In genomic region chr3:58214484-58215316, GRCh38 we compare ENCODE assay signal across 8 cellular contexts. TPM values are rescaled to one million over a fixed set of nuclear protein-coding genes. Genes with fewer than 3 reads are reported as not detected.
DNase-seq lines count a peak whose midpoint lies in the region; ATAC-seq, FAIRE-seq and TF ChIP-seq lines count a peak whose summit lies in the region.

No MANE protein-coding gene starts in this region.

- TF ChIP-seq EP300 in H1 (IDR thresholded peaks at IDR 0.05; ENCODE audit: borderline replicate concordance in 1 of 2, low read depth in 2 of 2, low read length in 2 of 2) = no peak

- H4K91ac ChIP-seq in H1 (replicated peaks; ENCODE audit: insufficient read length, low read length) = no peak overlapping the region

- no peak overlapping the region for H4K8ac ChIP-seq in H1 (ENCODE audit: extremely low read depth, insufficient read depth, low read length)

- peaks cover 47% of the 10 kb centered on the region for H3K4me1 Mint-ChIP-seq in stimulated activated naive CD8-positive, alpha-beta T cell treated with anti-CD3 and anti-CD28 coated beads, Interleukin-15, amount 100 ng/mL, for 72 hours

- no peak overlapping the region for H2AK5ac ChIP-seq in H1 (ENCODE audit: low read depth, low read length)

- DNase-seq in activated CD8-positive, alpha-beta memory T cell treated with anti-CD3 and anti-CD28 coated beads for 24 hours = peak; percentile 62
- no peak for DNase-seq in activated CD8-positive, alpha-beta memory T cell treated with anti-CD3 and anti-CD28 coated beads, Interleukin-2, amount 50 U/mL, for 4 hours
- peak; percentile 23 for DNase-seq in NCI-H69 (lab: John Stamatoyannopoulos, UW)
- no peak for DNase-seq in H1 (ENCODE audit: low read depth in 1 of 2, low spot score in 2 of 2)
- peak; percentile 62 to 84 for DNase-seq in stimulated activated naive CD8-positive, alpha-beta T cell treated with anti-CD3 and anti-CD28 coated beads, Interleukin-15, amount 100 ng/mL, for 72 hours
- no peak for DNase-seq in NCI-H2029 treated with DMSO at 0.1 percent for 48 hours (lab: John Stamatoyannopoulos, UW)
- no peak for DNase-seq in dorsolateral prefrontal cortex

- POLR2A ChIA-PET in H1 (lab: Charles Lee; ENCODE audit: partially characterized antibody) = interaction anchor here (0.8 to 1.1 kb wide), 2 partner anchors 9 to 14 kb away, joined by 3 read pairs; no protein-coding TSS in a partner anchor

- ATAC-seq in HG02623 (IDR thresholded peaks at IDR 0.05; ENCODE audit: unreplicated experiment) = peak; percentile 72
- peak; percentile 98 for ATAC-seq in stimulated activated naive CD8-positive, alpha-beta T cell treated with anti-CD3 and anti-CD28 coated beads, Interleukin-15, amount 100 ng/mL, for 72 hours

- H3K36me3 ChIP-seq in H1 (ENCODE audit: control insufficient read depth in 2 of 4, insufficient read depth in 4 of 4, low read length in 3 of 4) = no peaks in the 10 kb centered on the region

- no peak overlapping the region for H3K14ac ChIP-seq in H1 (ENCODE audit: insufficient read length)

- H3K4me3 ChIP-seq in H1 (ENCODE audit: extremely low read depth in 1 of 4, insufficient read depth in 2 of 4, low read depth in 3 of 4, low read length in 4 of 4) (no peak overlapping the region), dorsolateral prefrontal cortex (no peak overlapping the region)

- H3K4ac ChIP-seq in H1 (replicated peaks; ENCODE audit: insufficient read length, low read depth, low read length) = no peak overlapping the region

- no peak overlapping the region for H2BK120ac ChIP-seq in H1 (replicated peaks; ENCODE audit: low read depth, low read length)

- no peaks in the 10 kb centered on the region for H3K9me3 ChIP-seq in H1 (ENCODE audit: insufficient read depth in 2 of 2, low read depth in 1 of 2, low read length in 1 of 2)

- no peaks in the 10 kb centered on the region for H3K79me2 ChIP-seq in H1 (ENCODE audit: control insufficient read depth in 1 of 2, insufficient read depth in 2 of 2, low read length in 2 of 2)

- no peak overlapping the region for H3K23ac ChIP-seq in H1 (ENCODE audit: insufficient read length)

- no peak overlapping the region for H2BK15ac ChIP-seq in H1 (ENCODE audit: low read length)

- no peak for TF ChIP-seq POLR2A in H1 (IDR thresholded peaks at IDR 0.05; ENCODE audit: control extremely low read depth in 1 of 2, low read depth in 2 of 2, low read length in 2 of 2)

- no peak overlapping the region for H3K18ac ChIP-seq in H1 (ENCODE audit: extremely low read depth, low read length)

- H2AFZ ChIP-seq in H1 (ENCODE audit: low read length) = no peak overlapping the region

- H4K5ac ChIP-seq in H1 (ENCODE audit: insufficient read length, low read depth, low read length) = no peak overlapping the region

- CTCF ChIA-PET in H1 (lab: Charles Lee; ENCODE audit: partially characterized antibody) = interaction anchor here (1.1 to 10.5 kb wide), 11 partner anchors 9 to 88 kb away, joined by 3 to 128 read pairs (median 5); partner anchors contain the start of genes HTD2 and RPP14

- H3K27ac ChIP-seq in H1 (ENCODE audit: low read depth, low read length) (no peak overlapping the region), dorsolateral prefrontal cortex (no peak overlapping the region)

- peak; percentile 39 for FAIRE-seq in H1 (lab: Jason Lieb, UNC)

- no peak overlapping the region for H3K56ac ChIP-seq in H1 (replicated peaks; ENCODE audit: insufficient read length, low read depth, low read length)

- 81% methylated on average over 7 of the region's 7 CpGs; no CpG with 5 or more reads in 1 of the 2 experiments for WGBS in H1 (ENCODE audit: extremely low coverage in 1 of 2, insufficient coverage in 1 of 2, insufficient read length in 1 of 2, insufficient replicate concordance in 2 of 2, low coverage in 1 of 2, low lambda C conversion rate in 2 of 2, missing lambda C conversion rate in 1 of 2), 2 experiments

- H3K79me1 ChIP-seq in H1 (ENCODE audit: low read depth, low read length) = no peaks in the 10 kb centered on the region

- no peak overlapping the region for H3K9ac ChIP-seq in H1 (replicated peaks in 1 of 4; ENCODE audit: extremely low read depth in 1 of 4, low read depth in 3 of 4, low read length in 3 of 4)

- H3K9me3 Mint-ChIP-seq in stimulated activated naive CD8-positive, alpha-beta T cell treated with anti-CD3 and anti-CD28 coated beads, Interleukin-15, amount 100 ng/mL, for 72 hours = no peaks in the 10 kb centered on the region

- peaks cover 0 to 3% (median 0%) of the 10 kb centered on the region in 4 experiments; a peak in 1 of 7 replicates for H3K27me3 ChIP-seq in H1 (replicated peaks in 1 of 4; ENCODE audit: control insufficient read depth in 3 of 4, extremely low read depth in 1 of 4, insufficient read depth in 3 of 4, low read length in 3 of 4)
- H3K27me3 ChIP-seq in dorsolateral prefrontal cortex = no peaks in the 10 kb centered on the region

- no peak overlapping the region for H2BK20ac ChIP-seq in H1 (ENCODE audit: low read length)

- peak overlapping the region; percentile 75 to 92 for H3K27ac Mint-ChIP-seq in stimulated activated naive CD8-positive, alpha-beta T cell treated with anti-CD3 and anti-CD28 coated beads, Interleukin-15, amount 100 ng/mL, for 72 hours

- no peaks in the 10 kb centered on the region; the same call in 1 of the 2 replicates for H3K23me2 ChIP-seq in H1 (ENCODE audit: low read depth, low read length)

- peak overlapping the region; percentile 49 to 63 for H3K4me3 Mint-ChIP-seq in stimulated activated naive CD8-positive, alpha-beta T cell treated with anti-CD3 and anti-CD28 coated beads, Interleukin-15, amount 100 ng/mL, for 72 hours

- H3K27me3 Mint-ChIP-seq in stimulated activated naive CD8-positive, alpha-beta T cell treated with anti-CD3 and anti-CD28 coated beads, Interleukin-15, amount 100 ng/mL, for 72 hours = peaks cover 38% of the 10 kb centered on the region

- H2BK5ac ChIP-seq in H1 (ENCODE audit: low read depth, low read length) = no peak overlapping the region

- TF ChIP-seq CTCF in H1 (IDR thresholded peaks at IDR 0.05; ENCODE audit: control extremely low read depth in 1 of 3, insufficient read depth in 1 of 3, low read depth in 1 of 3, low read length in 3 of 3) (peak; percentile 10 to 45 (median 23); a peak in 2 of 4 replicates), dorsolateral prefrontal cortex (IDR thresholded peaks at IDR 0.05 in 54 of 56, conservative IDR thresholded peaks at IDR 0.05 in 2 of 56; ENCODE audit: low read depth in 1 of 56, partially characterized antibody in 56 of 56) (no peak)

- H3K4me1 ChIP-seq in H1 (replicated peaks in 1 of 4; ENCODE audit: control insufficient read depth in 3 of 4, insufficient read depth in 4 of 4, low read length in 3 of 4) = peaks cover 0 to 3% (median under 1%) of the 10 kb centered on the region in 4 experiments; a peak in 3 of 7 replicates

- H3K4me2 ChIP-seq in H1 (ENCODE audit: insufficient read depth in 1 of 2, low read depth in 2 of 2, low read length in 2 of 2) = no peak overlapping the region

- no peak overlapping the region for H2BK12ac ChIP-seq in H1 (ENCODE audit: low read depth, low read length)

- no peaks in the 10 kb centered on the region for H4K20me1 ChIP-seq in H1 (replicated peaks in 1 of 2; ENCODE audit: control insufficient read depth in 1 of 2, insufficient read depth in 2 of 2, low read length in 2 of 2)

- intact Hi-C loops in dorsolateral prefrontal cortex (cut with DNase I) = loop anchor here (5.0 to 10.0 kb wide), 2 partner anchors 207 to 320 kb away; partner anchors contain the start of genes ACOX2 (in 1 of the 2) and FLNB (in 1 of the 2)

- TF ChIP-seq RAD21 in H1 (IDR thresholded peaks at IDR 0.05 in 1 of 2, conservative IDR thresholded peaks at IDR 0.05 in 1 of 2; ENCODE audit: low read depth in 2 of 2, low read length in 2 of 2) = no peak

TF ChIP-seq in H1, 55 proteins besides CTCF, POLR2A, EP300 and RAD21 (continues in another document):
- TF ChIP-seq KDM1A (IDR thresholded peaks at IDR 0.05; ENCODE audit: borderline replicate concordance, low read length) (no peak), ASH2L (IDR thresholded peaks at IDR 0.05; ENCODE audit: low read length) (no peak), POLR2AphosphoS5 (IDR thresholded peaks at IDR 0.05; ENCODE audit: low read depth, low read length) (no peak), BCL11A (IDR thresholded peaks at IDR 0.05; ENCODE audit: low read depth in 2 of 2, low read length in 2 of 2) (no peak), SAP30 (IDR thresholded peaks at IDR 0.05; ENCODE audit: insufficient read depth, insufficient replicate concordance, low read length) (no peak), KDM4A (IDR thresholded peaks at IDR 0.05; ENCODE audit: low read depth, low read length, severe bottlenecking) (no peak), CHD1 (IDR thresholded peaks at IDR 0.05; ENCODE audit: low read depth, low read length) (no peak), SIN3A (conservative IDR thresholded peaks at IDR 0.05 in 1 of 2, IDR thresholded peaks at IDR 0.05 in 1 of 2; ENCODE audit: low read depth in 1 of 2, low read length in 2 of 2) (no peak), TEAD4 (IDR thresholded peaks at IDR 0.05; ENCODE audit: low read depth, low read length) (no peak), JUN (IDR thresholded peaks at IDR 0.05; ENCODE audit: low read depth, low read length) (no peak), CBX8 (IDR thresholded peaks at IDR 0.05; ENCODE audit: borderline replicate concordance, low read depth, low read length) (no peak), BACH1 (IDR thresholded peaks at IDR 0.05; ENCODE audit: low read length) (no peak)

RNA-seq across cellular contexts. Expression of gene DNASE1L3, which starts 3.9 kb away (rescaled TPM):
- not detected in 2 replicates for total RNA-seq in H1 (2021; fragmentation: NEBNext Ultra II Directional; extraction: Animal tissue kit (Norgen Biotek cat#: 25700))
- not detected in 2 replicates for polyA plus RNA-seq in H1 (2011; rRNA removed)
- polyA plus RNA-seq in H1 (2011; cell fraction: cytosol; rRNA removed) = not detected
- polyA plus RNA-seq in H1 (2011; cell fraction: nucleus; rRNA removed) = not detected
- not detected in 4 replicates for polyA plus RNA-seq in H1 (2012, experiment 1 of 2)
- polyA plus RNA-seq in H1 (2012, experiment 2 of 2) = not detected
- not detected for polyA plus RNA-seq in H1 (2013, experiment 1 of 2)
- not detected for polyA plus RNA-seq in H1 (2013, experiment 2 of 2)
- not detected in 2 replicates for polyA minus RNA-seq in H1 (2011; rRNA and poly(A)+ RNA removed)
- not detected for polyA minus RNA-seq in H1 (2011; cell fraction: cytosol; rRNA and poly(A)+ RNA removed)
- not detected for polyA minus RNA-seq in H1 (2011; cell fraction: nucleus; rRNA and poly(A)+ RNA removed)
- total RNA-seq in dorsolateral prefrontal cortex = 1 to 10 TPM in 7 of 120 experiments, under 1 TPM in 5, not detected in 108; 0.23 to 2.8 (median 1.1) TPM

RNA-seq across cellular contexts. Expression of gene ABHD6, which starts 22.9 kb away (rescaled TPM):
- 5.9 and 6.3 TPM in 2 replicates for total RNA-seq in H1 (2021; fragmentation: NEBNext Ultra II Directional; extraction: Animal tissue kit (Norgen Biotek cat#: 25700))
- 6.6 and 9.6 TPM in 2 replicates for polyA plus RNA-seq in H1 (2011; rRNA removed)
- 8.3 TPM for polyA plus RNA-seq in H1 (2011; cell fraction: cytosol; rRNA removed)
- 8.9 TPM for polyA plus RNA-seq in H1 (2011; cell fraction: nucleus; rRNA removed)
- 3.7 to 5.0 TPM (median 4.9 TPM) in 4 replicates for polyA plus RNA-seq in H1 (2012, experiment 1 of 2)
- polyA plus RNA-seq in H1 (2012, experiment 2 of 2) = 5.3 TPM
- polyA plus RNA-seq in H1 (2013, experiment 1 of 2) = 4.9 TPM
- 7.0 TPM for polyA plus RNA-seq in H1 (2013, experiment 2 of 2)
- 14.2 and 17.0 TPM in 2 replicates for polyA minus RNA-seq in H1 (2011; rRNA and poly(A)+ RNA removed)
- 6.9 TPM for polyA minus RNA-seq in H1 (2011; cell fraction: cytosol; rRNA and poly(A)+ RNA removed)
- polyA minus RNA-seq in H1 (2011; cell fraction: nucleus; rRNA and poly(A)+ RNA removed) = 9.9 TPM
- total RNA-seq in dorsolateral prefrontal cortex = 10 to 100 TPM; 32.0 to 78.5 (median 50.8) TPM

Comparison
In these comparisons a context has a peak if more than half of its experiments do, and no peak if none do; other contexts are left out.
1. DNase-seq: peak in activated CD8-positive, alpha-beta memory T cell treated with anti-CD3 and anti-CD28 coated beads for 24 hours (single experiment), NCI-H69 (single experiment) and stimulated activated naive CD8-positive, alpha-beta T cell treated with anti-CD3 and anti-CD28 coated beads, Interleukin-15, amount 100 ng/mL, for 72 hours (2 of 2); none in activated CD8-positive, alpha-beta memory T cell treated with anti-CD3 and anti-CD28 coated beads, Interleukin-2, amount 50 U/mL, for 4 hours (single experiment), H1 (0 of 2), NCI-H2029 treated with DMSO at 0.1 percent for 48 hours (single experiment) and dorsolateral prefrontal cortex (0 of 10).
2. CTCF ChIP-seq: peak in H1 (3 of 3); none in dorsolateral prefrontal cortex (0 of 56).